7 cellular contexts compared by ENCODE assay signal in the genomic region with DNA sequence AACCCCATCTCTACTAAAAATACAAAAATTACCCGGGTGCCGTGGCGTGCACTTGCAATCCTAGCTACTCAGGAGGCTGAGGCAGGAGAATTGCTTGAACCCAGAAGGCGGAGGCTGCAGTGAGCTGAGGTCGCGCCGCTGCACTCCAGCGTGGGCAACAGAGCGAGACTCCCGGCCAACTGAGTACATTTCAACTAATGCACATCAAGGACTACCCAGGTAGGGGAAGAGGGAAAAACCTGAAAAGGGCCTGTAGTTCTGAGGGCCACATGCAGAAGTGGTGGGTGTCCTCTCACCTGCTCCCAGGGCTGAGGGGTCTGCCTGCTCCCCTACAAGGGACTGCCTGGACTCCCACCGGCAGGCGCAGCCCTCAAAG. TPM values are rescaled to one million over a fixed set of nuclear protein-coding genes. Genes with fewer than 3 reads are reported as not detected.
DNase-seq lines count a peak whose midpoint lies in the region; FAIRE-seq and TF ChIP-seq lines count a peak whose summit lies in the region.

No MANE protein-coding gene starts in this region.

- H3K27me3 Mint-ChIP-seq in stimulated activated naive CD8-positive, alpha-beta T cell treated with anti-CD3 and anti-CD28 coated beads, Interleukin-15, Interleukin-2, amounts not matched to agents 100 ng/mL and 50 ng/mL, for 24 hours = no peaks in the 10 kb centered on the region

- no peaks in the 10 kb centered on the region for H3K27me3 ChIP-seq in adipocyte (replicated peaks; ENCODE audit: control insufficient read depth, insufficient read depth, low read length)

- no peaks in the 10 kb centered on the region for H3K36me3 Mint-ChIP-seq in stimulated activated naive CD8-positive, alpha-beta T cell treated with anti-CD3 and anti-CD28 coated beads, Interleukin-15, Interleukin-2, amounts not matched to agents 100 ng/mL and 50 ng/mL, for 24 hours (ENCODE audit: low read depth)

- no peak for TF ChIP-seq CTCF in HFF-Myc (IDR thresholded peaks at IDR 0.05; ENCODE audit: low read depth, low read length, missing control alignments)
- TF ChIP-seq CTCF in kidney (IDR thresholded peaks at IDR 0.05; ENCODE audit: borderline replicate concordance, extremely low read depth, insufficient read depth) = no peak

- peaks cover 37% of the 10 kb centered on the region for H3K4me1 Mint-ChIP-seq in stimulated activated naive CD8-positive, alpha-beta T cell treated with anti-CD3 and anti-CD28 coated beads, Interleukin-15, Interleukin-2, amounts not matched to agents 100 ng/mL and 50 ng/mL, for 24 hours (ENCODE audit: low read depth)

- no peaks in the 10 kb centered on the region for H3K36me3 ChIP-seq in adipocyte (ENCODE audit: control insufficient read depth, insufficient read depth, low read length, severe bottlenecking)
- H3K36me3 ChIP-seq in kidney (ENCODE audit: control insufficient read depth in 1 of 2, insufficient read depth in 2 of 2, low read length in 2 of 2) = no peaks in the 10 kb centered on the region

- H3K9me3 ChIP-seq in adipocyte (ENCODE audit: control insufficient read depth, low read length) = no peaks in the 10 kb centered on the region
- no peaks in the 10 kb centered on the region for H3K9me3 ChIP-seq in kidney (ENCODE audit: control insufficient read depth in 1 of 2, low read length in 2 of 2)

- intact Hi-C loops in kidney (cut with DNase I) = no loop called here

- H3K4me3 ChIP-seq in HFF-Myc (replicated peaks; ENCODE audit: low read depth, low read length) (peak overlapping the region; percentile 54), adipocyte (ENCODE audit: low read length) (peak overlapping the region; percentile 85), kidney (ENCODE audit: low read length in 2 of 2) (peak overlapping the region; percentile 53 to 67)

- H3K27ac ChIP-seq in kidney (ENCODE audit: low read depth in 2 of 2, low read length in 2 of 2) = peak overlapping the region; percentile 89 to 92

- H3K27ac Mint-ChIP-seq in stimulated activated naive CD8-positive, alpha-beta T cell treated with anti-CD3 and anti-CD28 coated beads, Interleukin-15, Interleukin-2, amounts not matched to agents 100 ng/mL and 50 ng/mL, for 24 hours = peak overlapping the region; percentile 42

- H3K4me1 ChIP-seq in adipocyte (ENCODE audit: control insufficient read depth, insufficient read depth, low read length) (peaks cover 52% of the 10 kb centered on the region), kidney (ENCODE audit: control insufficient read depth in 1 of 2, insufficient read depth in 1 of 2, low read depth in 1 of 2, low read length in 2 of 2) (peaks cover 32 to 44% of the 10 kb centered on the region in 2 donors)

- H3K9me3 Mint-ChIP-seq in stimulated activated naive CD8-positive, alpha-beta T cell treated with anti-CD3 and anti-CD28 coated beads, Interleukin-15, Interleukin-2, amounts not matched to agents 100 ng/mL and 50 ng/mL, for 24 hours = no peaks in the 10 kb centered on the region

- peak overlapping the region; percentile 92 for H3K9ac ChIP-seq in adipocyte (ENCODE audit: low read length)
- H3K9ac ChIP-seq in kidney (ENCODE audit: low read length in 2 of 2) = peak overlapping the region; percentile 7 to 89

- no peak for FAIRE-seq in kidney (lab: Jason Lieb, UNC)

- peak overlapping the region; percentile 62 for H3K4me3 Mint-ChIP-seq in stimulated activated naive CD8-positive, alpha-beta T cell treated with anti-CD3 and anti-CD28 coated beads, Interleukin-15, Interleukin-2, amounts not matched to agents 100 ng/mL and 50 ng/mL, for 24 hours

- DNase-seq in HFF-Myc (ENCODE audit: extremely low read depth, low read depth) (no peak), adipocyte (ENCODE audit: low read depth) (no peak), kidney (no peak), DMS53 (lab: John Stamatoyannopoulos, UW) (no peak), mesenteric fat pad (ENCODE audit: low spot score) (no peak), HUDEP-2 (lab: John Stamatoyannopoulos, UW; ENCODE audit: unreplicated experiment in 76 of 76) (no peak)

RNA-seq across cellular contexts. Expression of gene SLC16A5, which starts 0.6 kb away (rescaled TPM):
- total RNA-seq in kidney = 184 TPM
- 28.4 TPM for polyA plus RNA-seq in kidney (ENCODE audit: insufficient read depth, low read depth, low replicate concordance)
- 12.3 TPM for total RNA-seq in mesenteric fat pad

RNA-seq across cellular contexts. Expression of gene ARMC7, which starts 22.6 kb away (rescaled TPM):
- 31.8 TPM for total RNA-seq in kidney
- polyA plus RNA-seq in kidney (ENCODE audit: insufficient read depth, low read depth, low replicate concordance) = 35.1 TPM
- 7.9 TPM for total RNA-seq in mesenteric fat pad

RNA-seq across cellular contexts. Expression of gene KCTD2, which starts 40.1 kb away (rescaled TPM):
- total RNA-seq in kidney (30.2 TPM), mesenteric fat pad (34.7 TPM)
- polyA plus RNA-seq in kidney (ENCODE audit: insufficient read depth, low read depth, low replicate concordance) = 26.0 TPM

RNA-seq across cellular contexts. Expression of gene ATP5PD, which starts 40.4 kb away (rescaled TPM):
- total RNA-seq in kidney (261 TPM), mesenteric fat pad (310 TPM)
- polyA plus RNA-seq in kidney (ENCODE audit: insufficient read depth, low read depth, low replicate concordance) = 916 TPM

RNA-seq across cellular contexts. Expression of gene NT5C, which starts 44.4 kb away (rescaled TPM):
- total RNA-seq in kidney (59.4 TPM), mesenteric fat pad (33.5 TPM)
- 74.9 TPM for polyA plus RNA-seq in kidney (ENCODE audit: insufficient read depth, low read depth, low replicate concordance)

Comparison
In these comparisons a context has a peak if more than half of its experiments do, and no peak if none do; other contexts are left out.
1. RNA of gene SLC16A5, which starts 0.6 kb away (total RNA-seq): 184 TPM in kidney (single experiment); 12.3 TPM in mesenteric fat pad (single experiment); every median in the first group is over 10 times any median in the second.
2. Peak in every context shown above with its lines, with median percentiles within 50 percentile points of each other: H3K4me3 ChIP-seq.